In genomic region chr1:234327577-234328164, GRCh38 we compare ENCODE assay signal across 1 cellular context.
TF ChIP-seq lines count a peak whose summit lies in the region.

No MANE protein-coding gene starts in this region.

TF ChIP-seq in HepG2, 621 proteins besides CTCF, POLR2A, EP300 and RAD21 (continued from another document and continues in another):
- TF ChIP-seq ZNF318 (CRISPR knock-in tag; IDR thresholded peaks at IDR 0.05) (no peak), ZSCAN12 (CRISPR knock-in tag; IDR thresholded peaks at IDR 0.05) (peak; percentile 61; the same call in 1 of the 2 replicates), TBP (CRISPR knock-in tag; IDR thresholded peaks at IDR 0.05) (no peak), THAP9 (CRISPR knock-in tag; IDR thresholded peaks at IDR 0.05; ENCODE audit: borderline replicate concordance) (no peak; the same call in 1 of the 2 replicates), ZNF550 (CRISPR knock-in tag; IDR thresholded peaks at IDR 0.05; ENCODE audit: borderline replicate concordance) (no peak), ZNF607 (CRISPR knock-in tag; IDR thresholded peaks at IDR 0.05; ENCODE audit: borderline replicate concordance) (no peak), NFIC (IDR thresholded peaks at IDR 0.05; ENCODE audit: low read length) (peak; percentile 81; the same call in 1 of the 2 replicates), SP2 (CRISPR knock-in tag; IDR thresholded peaks at IDR 0.05) (no peak), SNAPC5 (CRISPR knock-in tag; IDR thresholded peaks at IDR 0.05; ENCODE audit: borderline replicate concordance) (no peak), KMT2A (CRISPR knock-in tag; IDR thresholded peaks at IDR 0.05) (no peak), SMC3 (IDR thresholded peaks at IDR 0.05; ENCODE audit: low read length) (no peak), ZFP37 (CRISPR knock-in tag; IDR thresholded peaks at IDR 0.05; ENCODE audit: borderline replicate concordance) (no peak), ZNF468 (CRISPR knock-in tag; IDR thresholded peaks at IDR 0.05) (no peak), U2AF2 (IDR thresholded peaks at IDR 0.05; ENCODE audit: low read depth, low read length) (no peak), ZFP1 (CRISPR knock-in tag; IDR thresholded peaks at IDR 0.05) (0 out of 2 replicates have a peak, but pooled peaks have one; percentile 43), DNMT3B (CRISPR knock-in tag; conservative IDR thresholded peaks at IDR 0.05) (no peak), ZEB1 (IDR thresholded peaks at IDR 0.05; ENCODE audit: insufficient replicate concordance, low read depth) (no peak), ATF1 (CRISPR knock-in tag; IDR thresholded peaks at IDR 0.05) (no peak), ZBTB10 (CRISPR knock-in tag; IDR thresholded peaks at IDR 0.05; ENCODE audit: borderline replicate concordance) (no peak), UBTF (CRISPR knock-in tag; IDR thresholded peaks at IDR 0.05) (peak; percentile 46; the same call in 1 of the 2 replicates), CEBPG (CRISPR knock-in tag; IDR thresholded peaks at IDR 0.05) (peak; percentile 42; the same call in 1 of the 2 replicates), TRAFD1 (CRISPR knock-in tag; IDR thresholded peaks at IDR 0.05; ENCODE audit: borderline replicate concordance) (no peak), ZNF878 (CRISPR knock-in tag; IDR thresholded peaks at IDR 0.05) (no peak), ZNF674 (CRISPR knock-in tag; IDR thresholded peaks at IDR 0.05; ENCODE audit: low read depth) (no peak), CC2D1A (CRISPR knock-in tag; IDR thresholded peaks at IDR 0.05) (no peak), ZNF598 (CRISPR knock-in tag; IDR thresholded peaks at IDR 0.05; ENCODE audit: borderline replicate concordance) (peak; percentile 69; the same call in 1 of the 2 replicates), HCFC1 (IDR thresholded peaks at IDR 0.05; ENCODE audit: low read depth, low read length) (no peak), MXD4 (CRISPR knock-in tag; IDR thresholded peaks at IDR 0.05) (no peak), IKZF1 (IDR thresholded peaks at IDR 0.05) (no peak), CBFB (CRISPR knock-in tag; IDR thresholded peaks at IDR 0.05) (0 out of 2 replicates have a peak, but pooled peaks have one; percentile 22), SMAD9 (CRISPR knock-in tag; IDR thresholded peaks at IDR 0.05) (no peak), FOSL1 (CRISPR knock-in tag; IDR thresholded peaks at IDR 0.05; ENCODE audit: borderline replicate concordance) (no peak), ZBTB46 (CRISPR knock-in tag; IDR thresholded peaks at IDR 0.05; ENCODE audit: borderline replicate concordance) (no peak), ATF7 (IDR thresholded peaks at IDR 0.05) (no peak), ATF7 (CRISPR knock-in tag; IDR thresholded peaks at IDR 0.05) (no peak), ZBTB44 (CRISPR knock-in tag; IDR thresholded peaks at IDR 0.05) (no peak)
